Comparison of ENCODE assay signal across 9 cellular contexts in the genomic region with DNA sequence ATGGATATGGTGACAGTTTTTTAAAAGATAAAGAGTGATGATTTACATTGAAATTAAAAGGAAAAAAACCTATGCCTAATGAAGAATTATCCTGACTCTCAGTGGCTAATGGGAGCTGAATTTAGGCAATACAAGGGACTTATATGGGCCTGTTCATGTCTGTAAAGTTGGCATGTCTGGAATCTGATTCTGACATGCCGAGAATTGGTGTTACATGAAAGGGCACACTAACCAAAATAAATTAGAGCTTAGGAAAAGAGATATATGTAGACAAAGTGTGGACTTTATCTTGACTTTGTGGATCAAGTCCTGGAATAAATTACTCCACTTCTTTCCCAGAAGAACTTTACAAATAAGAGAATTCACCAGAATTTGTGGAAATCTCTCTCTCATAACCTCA. TPM values are rescaled to one million over a fixed set of nuclear protein-coding genes. Genes with fewer than 3 reads are reported as not detected.
DNase-seq lines count a peak whose midpoint lies in the region; TF ChIP-seq lines count a peak whose summit lies in the region.
"Had no signal": no experiment of that assay in that cellular context is flagged by ENCODE, and none has a peak within 500 bp of the region (broad histone marks: within the 10 kb centered on the region; RNA-seq: fewer than 3 reads in every experiment).

No MANE protein-coding gene starts in this region.

- no peaks in the 10 kb centered on the region for H3K9me3 Mint-ChIP-seq in IgD-negative memory B cell
- no peaks in the 10 kb centered on the region for H3K9me3 Mint-ChIP-seq in chondrocyte (ENCODE audit: low read depth)

- H3K4me3 ChIP-seq in ACC112 (ENCODE audit: low read depth, low read length) (peak overlapping the region; percentile 94), muscle layer of duodenum (ENCODE audit: low read depth in 1 of 2, low read length in 2 of 2) (peak overlapping the region; percentile 77 to 88)

- no peaks in the 10 kb centered on the region for H3K9me3 ChIP-seq in muscle layer of duodenum (ENCODE audit: control insufficient read depth in 1 of 2, low read length in 2 of 2)

- peaks cover 79% of the 10 kb centered on the region for H3K79me2 ChIP-seq in ACC112 (ENCODE audit: control insufficient read depth, insufficient read depth, low read length, unreplicated experiment)

- no peak for TF ChIP-seq CTCF in chondrocyte (IDR thresholded peaks at IDR 0.05)

- peaks cover 2% of the 10 kb centered on the region for H3K36me3 Mint-ChIP-seq in IgD-negative memory B cell
- H3K36me3 Mint-ChIP-seq in chondrocyte (ENCODE audit: low read depth), result peaks cover 6% of the 10 kb centered on the region

- no peak for DNase-seq in chondrocyte (ENCODE audit: low spot score)
- DNase-seq in islet precursor cell, result no peak
- DNase-seq in RPMI8226, result no peak
- no peak for DNase-seq in GM19238 (ENCODE audit: insufficient read length, low spot score)
- DNase-seq in effector CD8-positive, alpha-beta T cell (lab: John Stamatoyannopoulos, UW), result no peak
- DNase-seq: NCI-H446 treated with DMSO at 0.1 percent for 48 hours had no signal

- H3K27ac Mint-ChIP-seq in IgD-negative memory B cell (peak overlapping the region; percentile 94 to 98 (median 97)), chondrocyte (ENCODE audit: unreplicated experiment) (peak overlapping the region; percentile 99)

- H3K27me3 ChIP-seq in ACC112 (ENCODE audit: insufficient read depth, low read length) (no peaks in the 10 kb centered on the region), muscle layer of duodenum (ENCODE audit: low read depth, low read length) (no peaks in the 10 kb centered on the region)

- peaks cover 34 to 41% (median 40%) of the 10 kb centered on the region in 3 donors for H3K4me1 Mint-ChIP-seq in IgD-negative memory B cell
- H3K4me1 Mint-ChIP-seq in chondrocyte (ENCODE audit: low read depth), result peaks cover 60% of the 10 kb centered on the region

- H2AFZ ChIP-seq in ACC112 (ENCODE audit: low read length, unreplicated experiment), result no peak overlapping the region

- H3K36me3 ChIP-seq in ACC112 (ENCODE audit: insufficient read depth, low read length) (no peaks in the 10 kb centered on the region), muscle layer of duodenum (ENCODE audit: control insufficient read depth in 1 of 2, insufficient read depth in 2 of 2, low read length in 2 of 2) (peaks cover 0 to 3% of the 10 kb centered on the region in 2 donors)

- H3K4me1 ChIP-seq in ACC112 (ENCODE audit: control insufficient read depth, insufficient read depth, low read length, unreplicated experiment), result peaks cover 24% of the 10 kb centered on the region
- peaks cover 7 to 32% of the 10 kb centered on the region in 2 donors for H3K4me1 ChIP-seq in muscle layer of duodenum (ENCODE audit: control insufficient read depth in 1 of 2, insufficient read depth in 2 of 2, low read length in 2 of 2)

- H3K4me3 Mint-ChIP-seq in IgD-negative memory B cell, result peak overlapping the region; percentile 94 to 100 (median 97)
- peak overlapping the region; percentile 97 for H3K4me3 Mint-ChIP-seq in chondrocyte (ENCODE audit: unreplicated experiment)

- peak overlapping the region; percentile 69 for H3K27ac ChIP-seq in ACC112 (ENCODE audit: low read depth, low read length)
- peak overlapping the region; percentile 99 for H3K27ac ChIP-seq in muscle layer of duodenum (ENCODE audit: low read length)

- H3K27me3 Mint-ChIP-seq in IgD-negative memory B cell (no peaks in the 10 kb centered on the region), chondrocyte (ENCODE audit: low read depth) (no peaks in the 10 kb centered on the region)

RNA-seq across cellular contexts. Expression of gene TDG, which starts 1.1 kb away (rescaled TPM):
- polyA plus RNA-seq in IgD-negative memory B cell, result 19.3 TPM
- total RNA-seq in chondrocyte, result 39.3 to 49.5 TPM (median 44.0 TPM) in 3 replicates

RNA-seq across cellular contexts. Expression of gene HSP90B1, which starts 36.5 kb away (rescaled TPM):
- polyA plus RNA-seq in IgD-negative memory B cell, result 274 TPM
- total RNA-seq in chondrocyte, result 754 to 1,782 TPM (median 760 TPM) in 3 replicates
